1 cellular context compared by ENCODE assay signal in genomic region chr6:3157151-3157933, GRCh38.
TF ChIP-seq lines count a peak whose summit lies in the region.

TUBB2A (minus strand) TSS chr6:3157544; CDS start chr6:3157463, 81 bp downstream.

TF ChIP-seq in K562, 482 proteins besides CTCF, POLR2A, EP300 and RAD21 (continued from another document and continues in another):
- peak; percentile 86 for TF ChIP-seq ZFX (CRISPR knock-in tag; IDR thresholded peaks at IDR 0.05)
- TF ChIP-seq CBFA2T3 (IDR thresholded peaks at IDR 0.05): 0 out of 2 replicates have a peak, but pooled peaks have one; percentile 5
- TF ChIP-seq SLC30A9 (CRISPR knock-in tag; IDR thresholded peaks at IDR 0.05): 0 out of 2 replicates have a peak, but pooled peaks have one; percentile 29
- peak; percentile 86 for TF ChIP-seq SMAD1 (IDR thresholded peaks at IDR 0.05; ENCODE audit: low read depth, low read length, partially characterized antibody)
- no peak for TF ChIP-seq MXD1 (CRISPR knock-in tag; IDR thresholded peaks at IDR 0.05; ENCODE audit: borderline replicate concordance, poor library complexity, severe bottlenecking)
- TF ChIP-seq ETV5 (CRISPR knock-in tag; IDR thresholded peaks at IDR 0.05; ENCODE audit: low read depth): peak; percentile 60
- TF ChIP-seq NCOA2 (IDR thresholded peaks at IDR 0.05; ENCODE audit: partially characterized antibody in 2 of 2): no peak
- TF ChIP-seq RCOR1 (IDR thresholded peaks at IDR 0.05; ENCODE audit: borderline replicate concordance in 1 of 2, low read depth in 2 of 2, low read length in 2 of 2): peak in 1 of 2 experiments; percentile 53; a peak in 3 of 4 replicates
- peak; percentile 40; the same call in 1 of the 2 replicates for TF ChIP-seq HIVEP1 (CRISPR knock-in tag; IDR thresholded peaks at IDR 0.05)
- peak; percentile 100 for TF ChIP-seq MTA3 (IDR thresholded peaks at IDR 0.05; ENCODE audit: borderline replicate concordance)
- TF ChIP-seq AFF4 (CRISPR knock-in tag; IDR thresholded peaks at IDR 0.05): peak; percentile 94
- no peak for TF ChIP-seq ZNF23 (CRISPR knock-in tag; IDR thresholded peaks at IDR 0.05)
- no peak for TF ChIP-seq EWSR1 (IDR thresholded peaks at IDR 0.05; ENCODE audit: borderline replicate concordance, low read depth, partially characterized antibody)
- peak; percentile 43 for TF ChIP-seq TCF3 (CRISPR knock-in tag; IDR thresholded peaks at IDR 0.05)
- TF ChIP-seq YY1 (IDR thresholded peaks at IDR 0.05; ENCODE audit: borderline replicate concordance in 1 of 3, control insufficient read depth in 1 of 3, extremely low read depth in 1 of 3, insufficient read depth in 3 of 3, insufficient read length in 1 of 3, insufficient replicate concordance in 2 of 3, low read depth in 1 of 3, low read length in 2 of 3): peak in 2 of 3 experiments; percentile 70 to 80
- peak; percentile 98 for TF ChIP-seq FIP1L1 (IDR thresholded peaks at IDR 0.05; ENCODE audit: low read depth, low read length, poor library complexity, severe bottlenecking)
- TF ChIP-seq XRCC5 (IDR thresholded peaks at IDR 0.05; ENCODE audit: low read depth, low read length): no peak; the same call in 1 of the 2 replicates
- peak; percentile 11; the same call in 1 of the 2 replicates for TF ChIP-seq RUNX1 (IDR thresholded peaks at IDR 0.05; ENCODE audit: low read depth)
- TF ChIP-seq NR1H2 (CRISPR knock-in tag; IDR thresholded peaks at IDR 0.05): peak; percentile 83
- TF ChIP-seq POLR2H (tag; IDR thresholded peaks at IDR 0.05; ENCODE audit: low read depth): peak; percentile 96
- peak; percentile 95 for TF ChIP-seq PCBP1 (IDR thresholded peaks at IDR 0.05; ENCODE audit: low read depth, low read length, poor library complexity, severe bottlenecking)
- no peak for TF ChIP-seq ZNF316 (IDR thresholded peaks at IDR 0.05)
- TF ChIP-seq HOXB6 (CRISPR knock-in tag; IDR thresholded peaks at IDR 0.05; ENCODE audit: borderline replicate concordance): no peak
- TF ChIP-seq MYC (IDR thresholded peaks at IDR 0.05; ENCODE audit: low read depth, low read length): peak; percentile 64
- TF ChIP-seq MYC (CRISPR knock-in tag; IDR thresholded peaks at IDR 0.05; ENCODE audit: borderline replicate concordance, low read depth): no peak
- TF ChIP-seq ZMIZ1 (IDR thresholded peaks at IDR 0.05; ENCODE audit: low read depth in 2 of 2, low read length in 2 of 2): peak in 1 of 2 experiments; percentile 56; a peak in 1 of 4 replicates
- TF ChIP-seq SMAD4 (CRISPR knock-in tag; conservative IDR thresholded peaks at IDR 0.05): peak; percentile 94
- peak; percentile 80 for TF ChIP-seq ETS1 (conservative IDR thresholded peaks at IDR 0.05; ENCODE audit: control insufficient read depth, low read depth, low read length)
- peak; percentile 88 for TF ChIP-seq RBBP5 (IDR thresholded peaks at IDR 0.05; ENCODE audit: borderline replicate concordance, insufficient read depth, low read length, poor library complexity, severe bottlenecking)
- TF ChIP-seq ZNF668 (CRISPR knock-in tag; IDR thresholded peaks at IDR 0.05): no peak
- TF ChIP-seq ZBTB1 (CRISPR knock-in tag; IDR thresholded peaks at IDR 0.05; ENCODE audit: borderline replicate concordance, low read depth): peak; percentile 93
- TF ChIP-seq E2F3 (CRISPR knock-in tag; IDR thresholded peaks at IDR 0.05): 0 out of 2 replicates have a peak, but pooled peaks have one; percentile 20
- peak; percentile 64; the same call in 1 of the 2 replicates for TF ChIP-seq NCOR1 (IDR thresholded peaks at IDR 0.05)
- TF ChIP-seq REST (CRISPR knock-in tag; IDR thresholded peaks at IDR 0.05; ENCODE audit: low read depth): peak; percentile 86; the same call in 1 of the 2 replicates
- peak; percentile 73; the same call in 1 of the 2 replicates for TF ChIP-seq TFAP4 (CRISPR knock-in tag; IDR thresholded peaks at IDR 0.05; ENCODE audit: borderline replicate concordance)
- 0 out of 2 replicates have a peak, but pooled peaks have one; percentile 28 for TF ChIP-seq DMBX1 (CRISPR knock-in tag; IDR thresholded peaks at IDR 0.05; ENCODE audit: borderline replicate concordance)
- TF ChIP-seq JUND (IDR thresholded peaks at IDR 0.05; ENCODE audit: borderline replicate concordance, low read depth, low read length): peak; percentile 93
- peak; percentile 76; the same call in 1 of the 3 replicates for TF ChIP-seq JUND (tag; IDR thresholded peaks at IDR 0.05; ENCODE audit: borderline replicate concordance, low read depth, low read length)
- 0 out of 4 replicates have a peak, but pooled peaks of 1 of the 2 experiments have one; percentile 33 for TF ChIP-seq UBTF (IDR thresholded peaks at IDR 0.05; ENCODE audit: borderline replicate concordance in 1 of 2, low read depth in 2 of 2, low read length in 2 of 2)
- peak; percentile 61; the same call in 1 of the 2 replicates for TF ChIP-seq FOXP4 (CRISPR knock-in tag; IDR thresholded peaks at IDR 0.05; ENCODE audit: borderline replicate concordance)
- TF ChIP-seq GABPB1 (CRISPR knock-in tag; IDR thresholded peaks at IDR 0.05): peak; percentile 75; the same call in 1 of the 2 replicates
- TF ChIP-seq FOS (IDR thresholded peaks at IDR 0.05; ENCODE audit: extremely low read depth, insufficient read length): no peak
- peak; percentile 85 for TF ChIP-seq HNRNPL (IDR thresholded peaks at IDR 0.05; ENCODE audit: low read depth, low read length)
- peak; percentile 98 for TF ChIP-seq KDM2B (CRISPR knock-in tag; IDR thresholded peaks at IDR 0.05)
